Comparison of ENCODE assay signal across 8 cellular contexts in the genomic region with DNA sequence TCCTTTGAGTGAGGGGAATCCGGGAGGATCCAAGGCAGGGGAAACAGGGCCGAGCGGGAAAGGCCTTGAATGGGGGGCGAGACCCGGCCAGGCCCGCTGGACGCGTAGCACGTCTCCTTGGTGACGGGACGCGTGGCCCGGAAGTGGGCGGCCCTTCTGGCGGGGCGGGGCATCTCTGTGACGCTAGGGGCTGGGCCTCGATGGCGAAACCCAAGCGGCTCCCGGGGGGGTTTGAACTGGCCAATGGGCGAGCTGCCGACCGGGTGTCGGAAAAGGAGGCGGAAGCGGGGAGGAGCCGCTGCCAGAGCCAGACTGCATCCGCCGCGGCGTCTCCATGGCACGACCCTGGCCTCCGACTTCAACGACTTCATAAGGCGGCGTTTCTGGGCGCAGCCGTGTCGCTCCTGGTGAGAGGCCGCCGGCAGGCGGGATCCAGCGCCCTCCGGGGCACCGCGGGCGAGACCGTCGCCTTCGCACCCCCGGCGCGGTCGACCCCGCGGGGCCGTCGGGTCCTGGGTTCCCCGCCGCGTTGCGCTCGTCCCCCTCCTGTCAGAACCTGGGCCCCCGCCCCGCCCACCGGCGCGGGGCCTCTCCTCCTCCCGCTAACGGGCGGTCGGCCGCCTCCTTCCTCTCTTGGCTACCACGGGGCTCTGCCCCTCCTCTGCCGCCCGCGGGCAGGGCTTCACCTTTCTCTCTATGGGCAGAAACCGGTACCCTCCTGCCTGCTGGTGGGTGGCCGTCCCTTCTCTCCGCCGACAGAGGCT. TPM values are rescaled to one million over a fixed set of nuclear protein-coding genes. Genes with fewer than 3 reads are reported as not detected.
A peak's percentile ranks its signal among the peaks of the same experiment; 100 is the strongest.
DNase-seq lines count a peak whose midpoint lies in the region; ATAC-seq and TF ChIP-seq lines count a peak whose summit lies in the region.

Gene ODF2, plus strand, starts transcription at position 158 of the 764 bp plus-strand sequence. Its CDS starts 86 bp downstream, at position 244.

- in situ Hi-C loops in KBM-7 (cut with MboI; ENCODE audit: low pct_unique_long_range_greater_than_20kb, low sequenced_read_pairs): no loop called here

- 0 out of 2 replicates have a peak, but pooled peaks cover 6% of the 10 kb centered on the region for H3F3A ChIP-seq in PC-9 (ENCODE audit: insufficient read depth, low read depth)

- peaks cover 13% of the 10 kb centered on the region; the same call in 1 of the 2 replicates for H3K79me2 ChIP-seq in PC-9 (ENCODE audit: low read depth)

- BruUV-seq in PC-9 (replicated peaks; lab: Mats Ljungman, UMichigan): no TSS peak

- POLR2A ChIA-PET in PC-9 (lab: Charles Lee; ENCODE audit: unreplicated experiment): interaction anchor here (0.6 to 0.8 kb wide), 3 partner anchors 21 to 1765 kb away, joined by 3 to 4 read pairs (median 3); no protein-coding TSS in a partner anchor

- peak within 1 kb of the TSS; percentile 94 for H3K4me2 ChIP-seq in PC-9

- H3K36me3 ChIP-seq in PC-9 (ENCODE audit: low read depth): 0 out of 2 replicates have a peak, but pooled peaks cover 7% of the 10 kb centered on the region
- H3K36me3 ChIP-seq in mucosa of rectum (ENCODE audit: control insufficient read depth in 2 of 2, insufficient read depth in 2 of 2, low read length in 2 of 2): peaks cover 11 to 12% of the 10 kb centered on the region in 2 donors

- intact Hi-C loops in PC-9 (cut with micrococcal nuclease; ENCODE audit: unreplicated experiment): loop anchor here (2.0 to 5.0 kb wide), 2 partner anchors 35 to 226 kb away; partner anchors contain the start of gene CERCAM

- H4K20me1 ChIP-seq in PC-9 (ENCODE audit: insufficient read depth): no peaks in the 10 kb centered on the region

- ATAC-seq in GM21717 (IDR thresholded peaks at IDR 0.05; ENCODE audit: unreplicated experiment): peak; percentile 85

- peak within 1 kb of the TSS; percentile 91 for H2AFZ ChIP-seq in PC-9

- H3K4me1 ChIP-seq in PC-9 (replicated peaks; ENCODE audit: insufficient read depth) (0 out of 2 replicates have a peak, but pooled peaks cover 6% of the 10 kb centered on the region), mucosa of rectum (ENCODE audit: control insufficient read depth in 2 of 2, insufficient read depth in 2 of 2, low read length in 2 of 2) (peaks cover 7 to 8% of the 10 kb centered on the region in 2 donors)

- H3K9me3 ChIP-seq in PC-9 (ENCODE audit: insufficient read depth, low read depth): no peaks in the 10 kb centered on the region
- H3K9me3 ChIP-seq in mucosa of rectum (ENCODE audit: control insufficient read depth in 2 of 2, low read length in 2 of 2): no peaks in the 10 kb centered on the region

- no peaks in the 10 kb centered on the region for H3K27me3 ChIP-seq in PC-9 (ENCODE audit: insufficient read depth, low read depth)
- H3K27me3 ChIP-seq in mucosa of rectum (ENCODE audit: control insufficient read depth in 2 of 2, insufficient read depth in 2 of 2, low read length in 2 of 2): no peaks in the 10 kb centered on the region

- H3K4me3 ChIP-seq in PC-9: peak within 1 kb of the TSS; percentile 90
- peak within 1 kb of the TSS; percentile 76 for H3K4me3 ChIP-seq in epithelial cell of proximal tubule (ENCODE audit: low read depth, low read length)
- peak within 1 kb of the TSS; percentile 80 to 88 for H3K4me3 ChIP-seq in mucosa of rectum (ENCODE audit: low read length in 2 of 2)

- peak within 1 kb of the TSS; percentile 60 to 72 for H3K9ac ChIP-seq in mucosa of rectum (ENCODE audit: low read depth in 1 of 2, low read length in 2 of 2)

- H3K9me2 ChIP-seq in PC-9 (ENCODE audit: insufficient read depth): no peaks in the 10 kb centered on the region

- H3K27ac ChIP-seq in PC-9: no peak within 1 kb of the TSS
- peak within 1 kb of the TSS; percentile 67 to 83 for H3K27ac ChIP-seq in mucosa of rectum (ENCODE audit: low read depth in 2 of 2, low read length in 2 of 2)

- TF ChIP-seq CTCF in PC-9 (conservative IDR thresholded peaks at IDR 0.05) (no peak), epithelial cell of proximal tubule (conservative IDR thresholded peaks at IDR 0.05; ENCODE audit: low read depth, low read length) (no peak)

- CTCF ChIA-PET in PC-9 (lab: Charles Lee): interaction anchor here (0.6 kb wide), 1 partner anchor 35 kb away, joined by 3 read pairs; the partner anchor contains the start of gene CERCAM

- DNase-seq in DMS53 (lab: John Stamatoyannopoulos, UW) (peak; percentile 99), KBM-7 (peak; percentile 97), PC-9 (peak; percentile 83 to 99), activated T-cell treated with anti-CD3 and anti-CD28 coated beads for 48 hours (ENCODE audit: low read depth) (peak; percentile 98), epithelial cell of proximal tubule (ENCODE audit: low read depth) (peak; percentile 46)
- DNase-seq in stimulated activated CD8-positive, alpha-beta memory T cell treated with anti-CD3 and anti-CD28 coated beads, Interleukin-4, amount 100 ng/mL, for 4 hours (ENCODE audit: low read depth in 2 of 2, low spot score in 1 of 2): peak; percentile 98 to 99

RNA-seq across cellular contexts. Expression of gene ODF2, which starts in this region (rescaled TPM):
- total RNA-seq in PC-9 (2021) (49.4 and 58.2 TPM in 2 replicates), epithelial cell of proximal tubule (32.6 and 38.2 TPM in 2 replicates)

Comparison
In these comparisons a context has a peak if more than half of its experiments do, and no peak if none do; other contexts are left out.
1. DNase-seq: peak in every context shown above with its lines; median percentile 99 in DMS53; 98 in stimulated activated CD8-positive, alpha-beta memory T cell treated with anti-CD3 and anti-CD28 coated beads, Interleukin-4, amount 100 ng/mL, for 4 hours; 98 in activated T-cell treated with anti-CD3 and anti-CD28 coated beads for 48 hours; 97 in KBM-7; 91 in PC-9; 46 in epithelial cell of proximal tubule.